ENCODE assay signal across 1 cellular context in the genomic region with DNA sequence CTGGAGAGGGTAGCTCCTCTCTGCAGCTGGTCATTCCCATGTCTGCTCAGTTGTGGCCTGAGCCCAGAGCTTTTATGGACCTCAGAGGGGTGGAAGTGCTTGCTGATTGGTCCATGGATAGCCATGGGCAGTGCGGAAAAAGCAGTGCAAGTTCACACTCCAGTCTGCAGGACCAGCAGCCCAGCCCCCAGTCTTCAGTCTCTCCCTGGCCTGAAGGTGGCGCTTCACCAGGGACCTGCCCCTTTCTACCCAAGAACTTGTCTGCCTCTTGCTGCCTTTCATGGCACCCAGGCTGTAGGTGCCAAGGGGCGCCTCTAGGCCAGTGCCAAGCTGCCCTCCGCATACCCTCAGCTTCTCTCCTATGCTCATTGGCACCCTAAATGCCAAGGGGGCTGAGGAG.
TF ChIP-seq lines count a peak whose summit lies in the region.

No MANE protein-coding gene starts in this region.

TF ChIP-seq in H1, 55 proteins besides CTCF, POLR2A, EP300 and RAD21:
- no peak for TF ChIP-seq RBBP5 (IDR thresholded peaks at IDR 0.05; ENCODE audit: borderline replicate concordance, low read depth, low read length)
- TF ChIP-seq SIRT6 (IDR thresholded peaks at IDR 0.05; ENCODE audit: low read length): no peak
- no peak for TF ChIP-seq HDAC2 (IDR thresholded peaks at IDR 0.05; ENCODE audit: borderline replicate concordance in 1 of 2, low read depth in 2 of 2, low read length in 2 of 2)
- TF ChIP-seq SP1 (IDR thresholded peaks at IDR 0.05; ENCODE audit: low read depth, low read length): no peak
- TF ChIP-seq SP2 (IDR thresholded peaks at IDR 0.05; ENCODE audit: low read length): no peak
- no peak for TF ChIP-seq HDAC6 (IDR thresholded peaks at IDR 0.05; ENCODE audit: low read depth, low read length)
